20 cellular contexts compared by ENCODE assay signal in the genomic region with DNA sequence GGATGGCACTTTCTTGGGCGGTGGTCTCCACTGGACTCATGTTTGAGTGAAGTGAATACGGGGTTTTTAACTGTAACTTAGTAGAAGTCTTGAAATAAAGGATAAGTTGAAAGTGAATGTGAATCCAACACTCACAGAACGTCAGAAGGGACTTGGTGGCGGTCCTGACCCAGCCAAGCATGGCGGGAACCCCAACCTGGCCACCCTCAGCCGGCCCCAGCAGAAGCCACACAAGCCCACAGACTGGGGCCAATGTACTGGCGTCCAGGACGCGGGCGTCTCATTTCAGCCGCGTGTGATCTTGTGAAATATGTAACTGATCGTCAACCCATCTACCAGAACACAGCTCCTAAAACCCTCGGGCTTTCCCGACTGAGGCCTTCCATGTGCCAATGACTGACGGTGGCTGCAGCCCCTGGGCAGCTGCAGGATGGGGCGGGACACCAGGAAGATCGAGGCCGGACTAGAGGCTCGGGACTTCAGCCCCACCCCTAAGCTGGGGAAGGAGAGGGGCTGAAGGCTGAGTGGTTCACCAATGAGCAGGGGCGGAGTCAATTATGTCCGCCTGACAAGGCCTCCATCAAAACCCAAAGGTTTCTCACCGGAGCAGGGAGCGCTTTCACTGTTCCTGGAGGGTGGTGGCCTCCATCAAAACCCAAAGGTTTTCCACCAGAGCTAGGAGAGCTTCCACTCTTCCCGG.
"Had no signal": no experiment of that assay in that cellular context is flagged by ENCODE, and none has a peak within 500 bp of the region (broad histone marks: within the 10 kb centered on the region; RNA-seq: fewer than 3 reads in every experiment).

No MANE protein-coding gene starts in this region.

- H3K27ac Mint-ChIP-seq: nephron had no signal

- H3K4me1 Mint-ChIP-seq: endodermal cell had no signal

- H3K27me3 ChIP-seq: brain microvascular endothelial cell, dorsolateral prefrontal cortex, foreskin keratinocyte, spleen had no signal

- H3K4me3 Mint-ChIP-seq: activated T-cell treated with anti-CD3 and anti-CD28 coated beads, Interleukin-2, amount 50 U/mL, for 4 hours; endodermal cell; nephron had no signal

- H3K27ac ChIP-seq: brain microvascular endothelial cell, dorsolateral prefrontal cortex, epithelial cell of prostate, foreskin keratinocyte, spleen had no signal

- H3K9me3 ChIP-seq: spleen had no signal

- DNase-seq: activated CD4-positive, alpha-beta T cell treated with anti-CD3 and anti-CD28 coated beads, Interleukin-2, amount 50 U/mL, for 1 hour; activated CD8-positive, alpha-beta memory T cell treated with anti-CD3 and anti-CD28 coated beads, Interleukin-2, amount 50 U/mL, for 4 hours; activated naive CD4-positive, alpha-beta T cell treated with anti-CD3 and anti-CD28 coated beads, Interleukin-2, amount 50 U/mL, for 16 hours; activated T-cell treated with anti-CD3 and anti-CD28 coated beads, Interleukin-2, amount 50 U/mL, for 4 hours; aorta; brain microvascular endothelial cell; central memory CD4-positive, alpha-beta T cell; dorsolateral prefrontal cortex; endodermal cell; foreskin keratinocyte; glutamatergic neuron; hypothalamus; kidney glomerular epithelial cell; retina; spleen; stimulated activated CD4-positive, alpha-beta T cell treated with anti-CD3 and anti-CD28 coated beads, Interleukin-4, amount 100 ng/mL, for 4 hours; stimulated activated naive CD4-positive, alpha-beta T cell; T1000 had no signal

- ATAC-seq: foreskin keratinocyte had no signal

- H3K4me1 ChIP-seq: foreskin keratinocyte had no signal

- H3K9me3 Mint-ChIP-seq: activated T-cell treated with anti-CD3 and anti-CD28 coated beads, Interleukin-2, amount 50 U/mL, for 4 hours; endodermal cell; nephron had no signal

- H3K4me3 ChIP-seq: dorsolateral prefrontal cortex, spleen had no signal
